ENCODE assay signal across 1 cellular context in the genomic region with DNA sequence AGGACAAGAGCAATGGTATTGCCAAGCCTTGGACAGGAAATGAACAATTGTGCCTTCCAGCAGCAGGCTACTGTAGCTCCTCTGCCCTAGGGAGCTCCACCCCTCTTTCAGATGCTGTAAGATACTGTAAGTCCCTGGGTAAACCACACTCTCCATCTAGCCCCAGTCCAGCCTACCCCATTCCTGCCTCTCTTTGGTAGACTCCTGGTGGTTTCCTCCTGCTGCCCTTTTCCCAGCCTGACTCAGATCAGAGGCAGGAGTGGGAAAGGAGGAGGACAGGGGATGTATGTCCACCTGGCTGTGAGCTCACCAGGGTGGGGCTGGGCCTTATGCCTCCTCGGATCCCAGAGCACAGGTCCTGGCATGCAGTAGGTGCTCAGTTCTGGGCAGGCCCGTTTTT.
TF ChIP-seq lines count a peak whose summit lies in the region.

No MANE protein-coding gene starts in this region.

TF ChIP-seq in HCT116, 20 proteins besides CTCF, POLR2A, EP300 and RAD21 (continued from another document):
- TF ChIP-seq ZBTB33 (IDR thresholded peaks at IDR 0.05; ENCODE audit: extremely low read depth, insufficient replicate concordance, low read length): no peak
- TF ChIP-seq CEBPB (IDR thresholded peaks at IDR 0.05; ENCODE audit: low read depth): no peak
- no peak for TF ChIP-seq SIN3A (IDR thresholded peaks at IDR 0.05; ENCODE audit: low read depth)
- TF ChIP-seq CBX3 (IDR thresholded peaks at IDR 0.05; ENCODE audit: low read depth): no peak
- TF ChIP-seq EZH2phosphoT487 (IDR thresholded peaks at IDR 0.05; ENCODE audit: borderline replicate concordance): no peak
- no peak for TF ChIP-seq ZFX (IDR thresholded peaks at IDR 0.05)
- no peak for TF ChIP-seq EGR1 (IDR thresholded peaks at IDR 0.05; ENCODE audit: low read depth)
- no peak for TF ChIP-seq POLR2AphosphoS5 (IDR thresholded peaks at IDR 0.05; ENCODE audit: low read depth, low read length)
- TF ChIP-seq ELF1 (IDR thresholded peaks at IDR 0.05; ENCODE audit: borderline replicate concordance, low read depth): no peak
